Comparison of ENCODE assay signal across 1 cellular context in the genomic region with DNA sequence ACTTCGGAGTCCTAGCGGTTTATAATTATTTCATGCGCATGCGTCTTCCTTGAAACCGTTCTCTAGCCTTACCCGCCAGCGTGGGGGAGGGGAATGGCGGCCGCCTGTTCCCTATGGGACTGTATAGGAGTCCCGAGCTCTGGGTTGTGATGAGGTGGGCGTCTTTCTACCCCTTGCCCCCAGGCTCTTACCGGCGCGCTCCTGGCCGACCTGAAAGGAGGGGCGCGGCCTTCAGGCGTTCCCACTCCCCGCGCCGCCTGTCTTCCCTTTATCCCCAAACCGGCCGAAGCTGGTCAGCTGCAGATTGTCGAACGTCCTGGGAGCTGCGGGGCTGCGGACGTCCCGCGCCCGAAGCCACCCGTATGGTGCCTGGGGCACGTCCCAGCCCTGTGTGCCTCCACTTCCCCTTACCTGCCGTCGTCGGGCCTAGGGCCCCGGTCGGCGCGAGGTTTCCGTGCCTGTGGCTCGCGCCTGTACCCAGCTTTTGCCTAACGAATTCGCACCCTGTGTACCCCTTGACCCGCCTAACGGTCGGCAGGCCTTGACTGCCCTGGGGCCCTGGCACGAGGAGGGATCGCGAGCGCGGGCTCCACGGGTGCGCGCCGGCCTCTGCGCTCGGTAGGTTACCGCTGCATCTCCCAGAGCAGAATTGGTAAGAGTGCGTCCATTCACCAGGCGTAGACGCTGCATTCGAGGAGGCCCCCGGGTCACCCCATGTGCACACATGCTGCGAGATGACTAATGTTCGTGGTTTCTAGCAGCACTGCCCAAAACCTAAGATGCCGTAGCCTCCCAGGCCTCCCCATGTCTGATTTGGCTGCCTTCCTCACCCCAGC.
TF ChIP-seq lines count a peak whose summit lies in the region.

No MANE protein-coding gene starts in this region.

TF ChIP-seq in HepG2, 621 proteins besides CTCF, POLR2A, EP300 and RAD21 (continued from another document and continues in another):
- TF ChIP-seq, protein P1, sequence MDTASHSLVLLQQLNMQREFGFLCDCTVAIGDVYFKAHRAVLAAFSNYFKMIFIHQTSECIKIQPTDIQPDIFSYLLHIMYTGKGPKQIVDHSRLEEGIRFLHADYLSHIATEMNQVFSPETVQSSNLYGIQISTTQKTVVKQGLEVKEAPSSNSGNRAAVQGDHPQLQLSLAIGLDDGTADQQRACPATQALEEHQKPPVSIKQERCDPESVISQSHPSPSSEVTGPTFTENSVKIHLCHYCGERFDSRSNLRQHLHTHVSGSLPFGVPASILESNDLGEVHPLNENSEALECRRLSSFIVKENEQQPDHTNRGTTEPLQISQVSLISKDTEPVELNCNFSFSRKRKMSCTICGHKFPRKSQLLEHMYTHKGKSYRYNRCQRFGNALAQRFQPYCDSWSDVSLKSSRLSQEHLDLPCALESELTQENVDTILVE (CRISPR knock-in tag; IDR thresholded peaks at IDR 0.05) = peak; percentile 3; the same call in 1 of the 2 replicates
- peak; percentile 73 for TF ChIP-seq ZNF691 (CRISPR knock-in tag; IDR thresholded peaks at IDR 0.05; ENCODE audit: borderline replicate concordance, low read depth)
- no peak for TF ChIP-seq XBP1 (CRISPR knock-in tag; IDR thresholded peaks at IDR 0.05)
- no peak for TF ChIP-seq ZKSCAN8 (CRISPR knock-in tag; IDR thresholded peaks at IDR 0.05; ENCODE audit: borderline replicate concordance)
- peak; percentile 35; the same call in 1 of the 2 replicates for TF ChIP-seq SAP130 (CRISPR knock-in tag; IDR thresholded peaks at IDR 0.05; ENCODE audit: low read depth)
- TF ChIP-seq ZNF891 (CRISPR knock-in tag; IDR thresholded peaks at IDR 0.05) = peak; percentile 50; the same call in 1 of the 2 replicates
- 0 out of 2 replicates have a peak, but pooled peaks have one; percentile 13 for TF ChIP-seq KLF12 (CRISPR knock-in tag; IDR thresholded peaks at IDR 0.05; ENCODE audit: borderline replicate concordance)
- TF ChIP-seq, protein P2, sequence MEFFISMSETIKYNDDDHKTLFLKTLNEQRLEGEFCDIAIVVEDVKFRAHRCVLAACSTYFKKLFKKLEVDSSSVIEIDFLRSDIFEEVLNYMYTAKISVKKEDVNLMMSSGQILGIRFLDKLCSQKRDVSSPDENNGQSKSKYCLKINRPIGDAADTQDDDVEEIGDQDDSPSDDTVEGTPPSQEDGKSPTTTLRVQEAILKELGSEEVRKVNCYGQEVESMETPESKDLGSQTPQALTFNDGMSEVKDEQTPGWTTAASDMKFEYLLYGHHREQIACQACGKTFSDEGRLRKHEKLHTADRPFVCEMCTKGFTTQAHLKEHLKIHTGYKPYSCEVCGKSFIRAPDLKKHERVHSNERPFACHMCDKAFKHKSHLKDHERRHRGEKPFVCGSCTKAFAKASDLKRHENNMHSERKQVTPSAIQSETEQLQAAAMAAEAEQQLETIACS (CRISPR knock-in tag; IDR thresholded peaks at IDR 0.05) = peak; percentile 74
- peak; percentile 26 for TF ChIP-seq TMF1 (CRISPR knock-in tag; IDR thresholded peaks at IDR 0.05; ENCODE audit: low read depth)
- TF ChIP-seq ZNF543 (CRISPR knock-in tag; IDR thresholded peaks at IDR 0.05) = peak; percentile 86; the same call in 1 of the 2 replicates
- peak; percentile 40; the same call in 1 of the 2 replicates for TF ChIP-seq KMT2A (CRISPR knock-in tag; IDR thresholded peaks at IDR 0.05)
- TF ChIP-seq SMYD3 (CRISPR knock-in tag; IDR thresholded peaks at IDR 0.05) = no peak
- TF ChIP-seq MIXL1 (CRISPR knock-in tag; IDR thresholded peaks at IDR 0.05) = peak; percentile 36
- peak; percentile 6 for TF ChIP-seq JARID2 (CRISPR knock-in tag; IDR thresholded peaks at IDR 0.05; ENCODE audit: insufficient replicate concordance)
- peak; percentile 61; the same call in 1 of the 2 replicates for TF ChIP-seq GLI4 (CRISPR knock-in tag; IDR thresholded peaks at IDR 0.05; ENCODE audit: borderline replicate concordance)
- TF ChIP-seq, protein P3, sequence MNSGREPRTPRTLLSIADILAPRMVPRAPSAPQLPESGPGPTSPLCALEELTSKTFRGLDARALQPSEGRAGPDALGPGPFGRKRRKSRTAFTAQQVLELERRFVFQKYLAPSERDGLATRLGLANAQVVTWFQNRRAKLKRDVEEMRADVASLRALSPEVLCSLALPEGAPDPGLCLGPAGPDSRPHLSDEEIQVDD (CRISPR knock-in tag; IDR thresholded peaks at IDR 0.05; ENCODE audit: borderline replicate concordance) = peak; percentile 82; the same call in 1 of the 2 replicates
- TF ChIP-seq NONO (IDR thresholded peaks at IDR 0.05) = no peak
- TF ChIP-seq NONO (CRISPR knock-in tag; conservative IDR thresholded peaks at IDR 0.05) = peak; percentile 70
- TF ChIP-seq RBAK (CRISPR knock-in tag; IDR thresholded peaks at IDR 0.05) = no peak
- TF ChIP-seq ZNF598 (CRISPR knock-in tag; IDR thresholded peaks at IDR 0.05; ENCODE audit: borderline replicate concordance) = peak; percentile 46; the same call in 1 of the 2 replicates
- peak; percentile 63; the same call in 1 of the 2 replicates for TF ChIP-seq ZNF333 (CRISPR knock-in tag; IDR thresholded peaks at IDR 0.05; ENCODE audit: borderline replicate concordance)
- TF ChIP-seq CHD2 (IDR thresholded peaks at IDR 0.05; ENCODE audit: low read depth, low read length) = peak; percentile 30; the same call in 1 of the 2 replicates
- 0 out of 2 replicates have a peak, but pooled peaks have one; percentile 24 for TF ChIP-seq ZNF484 (CRISPR knock-in tag; IDR thresholded peaks at IDR 0.05; ENCODE audit: borderline replicate concordance, low read depth)
- TF ChIP-seq GATAD1 (CRISPR knock-in tag; IDR thresholded peaks at IDR 0.05) = no peak
- TF ChIP-seq ZNF414 (CRISPR knock-in tag; IDR thresholded peaks at IDR 0.05) = peak; percentile 61; the same call in 1 of the 2 replicates
- TF ChIP-seq ZNF503 (CRISPR knock-in tag; IDR thresholded peaks at IDR 0.05) = peak; percentile 38; the same call in 1 of the 2 replicates
- peak; percentile 72 for TF ChIP-seq PHF8 (CRISPR knock-in tag; IDR thresholded peaks at IDR 0.05)
- TF ChIP-seq ETV6 (CRISPR knock-in tag; conservative IDR thresholded peaks at IDR 0.05) = peak; percentile 64; the same call in 1 of the 2 replicates
- TF ChIP-seq MED1 (CRISPR knock-in tag; IDR thresholded peaks at IDR 0.05) = no peak; the same call in 1 of the 2 replicates
- TF ChIP-seq NR2C2 (CRISPR knock-in tag; IDR thresholded peaks at IDR 0.05; ENCODE audit: borderline replicate concordance) = peak; percentile 47; the same call in 1 of the 2 replicates
- no peak; the same call in 1 of the 2 replicates for TF ChIP-seq KAT8 (CRISPR knock-in tag; IDR thresholded peaks at IDR 0.05)
- TF ChIP-seq XRCC5 (optimal IDR thresholded peaks at IDR 0.05; ENCODE audit: low read length) = no peak
- TF ChIP-seq HINFP (CRISPR knock-in tag; IDR thresholded peaks at IDR 0.05; ENCODE audit: low read depth) = 0 out of 2 replicates have a peak, but pooled peaks have one; percentile 43
- TF ChIP-seq ARID4A (CRISPR knock-in tag; IDR thresholded peaks at IDR 0.05; ENCODE audit: borderline replicate concordance) = peak; percentile 55; the same call in 1 of the 2 replicates
- TF ChIP-seq DBP (CRISPR knock-in tag; IDR thresholded peaks at IDR 0.05; ENCODE audit: not compliant biosample characterization) = peak; percentile 30
- peak; percentile 80; the same call in 1 of the 2 replicates for TF ChIP-seq UBTF (CRISPR knock-in tag; IDR thresholded peaks at IDR 0.05)
- peak; percentile 30; the same call in 1 of the 2 replicates for TF ChIP-seq ZNF737 (CRISPR knock-in tag; IDR thresholded peaks at IDR 0.05; ENCODE audit: borderline replicate concordance)
